Comparison of ENCODE assay signal across 18 cellular contexts in the genomic region with DNA sequence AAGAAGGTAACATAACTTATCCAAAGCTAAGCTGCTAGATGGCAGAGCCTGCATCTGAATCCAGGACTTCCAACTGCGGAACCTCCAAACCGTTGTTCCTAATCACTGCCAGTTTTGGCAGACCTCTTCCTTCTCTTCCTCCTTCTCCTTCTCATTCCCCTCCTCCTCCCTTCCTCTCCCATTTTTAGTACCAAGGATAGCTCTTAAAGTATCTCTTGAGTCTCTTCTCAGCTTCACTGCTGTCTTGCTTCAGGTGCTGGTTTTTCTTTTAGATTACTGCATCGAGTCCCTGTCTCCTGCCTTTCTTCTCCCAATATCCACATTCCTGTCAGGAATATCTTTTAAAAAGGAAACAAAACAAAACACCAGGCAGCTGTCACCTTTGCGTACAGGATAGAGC.
A peak's percentile ranks its signal among the peaks of the same experiment; 100 is the strongest.
DNase-seq lines count a peak whose midpoint lies in the region; TF ChIP-seq lines count a peak whose summit lies in the region.
"Had no signal": no experiment of that assay in that cellular context is flagged by ENCODE, and none has a peak within 500 bp of the region (broad histone marks: within the 10 kb centered on the region; RNA-seq: fewer than 3 reads in every experiment).

No MANE protein-coding gene starts in this region.

- H3K4me1 Mint-ChIP-seq in activated naive CD4-positive, alpha-beta T cell treated with anti-CD3 and anti-CD28 coated beads, Interleukin-2, amount 10 ng/mL, durations not matched to agents 7 days and 5 days, result peaks cover 11% of the 10 kb centered on the region
- peaks cover 26% of the 10 kb centered on the region for H3K4me1 Mint-ChIP-seq in glutamatergic neuron (ENCODE audit: low read depth, unreplicated experiment)

- peaks cover 100% of the 10 kb centered on the region for H4K20me1 ChIP-seq in smooth muscle cell (ENCODE audit: low read depth)

- H3K27me3 ChIP-seq in smooth muscle cell (ENCODE audit: low read depth), result no peaks in the 10 kb centered on the region
- H3K27me3 ChIP-seq: BLaER1, MG63, SJSA1 had no signal

- no peak overlapping the region for H3K4me3 Mint-ChIP-seq in activated naive CD4-positive, alpha-beta T cell treated with anti-CD3 and anti-CD28 coated beads, Interleukin-2, amount 10 ng/mL, durations not matched to agents 7 days and 5 days
- H3K4me3 Mint-ChIP-seq in glutamatergic neuron (ENCODE audit: unreplicated experiment), result no peak overlapping the region

- no peak for TF ChIP-seq CTCF in smooth muscle cell (IDR thresholded peaks at IDR 0.05; ENCODE audit: borderline replicate concordance, insufficient read depth, poor library complexity, severe bottlenecking)
- no peak for TF ChIP-seq CTCF in glutamatergic neuron (IDR thresholded peaks at IDR 0.05; ENCODE audit: partially characterized antibody, unreplicated experiment)

- no peaks in the 10 kb centered on the region for H3K36me3 ChIP-seq in smooth muscle cell (ENCODE audit: low read depth)
- H3K36me3 ChIP-seq: MG63, SJSA1 had no signal

- H3K4me1 ChIP-seq in smooth muscle cell (ENCODE audit: low read depth), result peaks cover 3% of the 10 kb centered on the region
- H3K4me1 ChIP-seq: BLaER1 had no signal

- H3K36me3 Mint-ChIP-seq in activated naive CD4-positive, alpha-beta T cell treated with anti-CD3 and anti-CD28 coated beads, Interleukin-2, amount 10 ng/mL, durations not matched to agents 7 days and 5 days, result no peaks in the 10 kb centered on the region
- H3K36me3 Mint-ChIP-seq in glutamatergic neuron (ENCODE audit: unreplicated experiment), result no peaks in the 10 kb centered on the region

- H3K9ac ChIP-seq in smooth muscle cell (ENCODE audit: low read depth), result no peak overlapping the region
- H3K9ac ChIP-seq: BLaER1, KMS-11 had no signal

- CTCF ChIA-PET in activated naive CD4-positive, alpha-beta T cell treated with anti-CD3 and anti-CD28 coated beads, Interleukin-2, amount 10 ng/mL, durations not matched to agents 7 days and 5 days (lab: Charles Lee), result no interaction called here

- peak overlapping the region; percentile 33 for H3K4me2 ChIP-seq in smooth muscle cell
- H3K4me2 ChIP-seq: BLaER1, KMS-11 had no signal

- DNase-seq in NCI-H2107 treated with DMSO at 0.1 percent for 48 hours (lab: John Stamatoyannopoulos, UW; ENCODE audit: unreplicated experiment) (peak; percentile 45), NCI-H2107 (lab: John Stamatoyannopoulos, UW) (no peak), Kasumi-1 (lab: John Stamatoyannopoulos, UW) (peak; percentile 15 to 24), amniotic epithelial cell (ENCODE audit: low read depth) (peak; percentile 22), smooth muscle cell (lab: John Stamatoyannopoulos, UW; ENCODE audit: unreplicated experiment) (no peak), glutamatergic neuron (no peak)
- DNase-seq in activated CD4-positive, alpha-beta T cell treated with anti-CD3 and anti-CD28 coated beads, Interleukin-2, amount 50 U/mL, for 48 hours, result no peak
- DNase-seq in activated naive CD4-positive, alpha-beta T cell treated with anti-CD3 and anti-CD28 coated beads, Interleukin-2, amount 10 ng/mL, durations not matched to agents 7 days and 5 days, result no peak
- DNase-seq: CD8-positive, alpha-beta memory T cell; DMS79 treated with DMSO at 0.1 percent for 48 hours; GOT3; MG63; NCI-H1092; NCI-H446; NK-92 treated with Interleukin-12 subunit alpha and Interleukin-12 subunit beta, amount 100 ng/mL, for 24 hours had no signal

- no peaks in the 10 kb centered on the region for H3F3A ChIP-seq in smooth muscle cell (ENCODE audit: low read depth)

- no peaks in the 10 kb centered on the region for H3K27me3 Mint-ChIP-seq in activated naive CD4-positive, alpha-beta T cell treated with anti-CD3 and anti-CD28 coated beads, Interleukin-2, amount 10 ng/mL, durations not matched to agents 7 days and 5 days
- H3K27me3 Mint-ChIP-seq in glutamatergic neuron (ENCODE audit: unreplicated experiment), result peaks cover 2% of the 10 kb centered on the region
- H3K27me3 Mint-ChIP-seq: CD8-positive, alpha-beta memory T cell had no signal

- peaks cover 92% of the 10 kb centered on the region for H3K79me2 ChIP-seq in smooth muscle cell (ENCODE audit: low read depth)

- H3K9me3 ChIP-seq in smooth muscle cell (replicated peaks; ENCODE audit: low read depth), result no peaks in the 10 kb centered on the region
- H3K9me3 ChIP-seq: MG63, SJSA1 had no signal

- H2AFZ ChIP-seq in smooth muscle cell (ENCODE audit: low read depth), result no peak overlapping the region

- H3K9me3 Mint-ChIP-seq in activated naive CD4-positive, alpha-beta T cell treated with anti-CD3 and anti-CD28 coated beads, Interleukin-2, amount 10 ng/mL, durations not matched to agents 7 days and 5 days, result peaks cover 4% of the 10 kb centered on the region
- no peaks in the 10 kb centered on the region for H3K9me3 Mint-ChIP-seq in glutamatergic neuron (ENCODE audit: unreplicated experiment)
- H3K9me3 Mint-ChIP-seq: CD8-positive, alpha-beta memory T cell had no signal

- no peak overlapping the region for H3K27ac Mint-ChIP-seq in activated naive CD4-positive, alpha-beta T cell treated with anti-CD3 and anti-CD28 coated beads, Interleukin-2, amount 10 ng/mL, durations not matched to agents 7 days and 5 days
- no peak overlapping the region for H3K27ac Mint-ChIP-seq in glutamatergic neuron (ENCODE audit: unreplicated experiment)

- no peak overlapping the region for H3K4me3 ChIP-seq in smooth muscle cell
- H3K4me3 ChIP-seq: BLaER1, MG63, SJSA1 had no signal

- H3K27ac ChIP-seq in smooth muscle cell (ENCODE audit: low read depth), result peak overlapping the region; percentile 79
- H3K27ac ChIP-seq: BLaER1, KMS-11, SJSA1 had no signal

- 79% methylated on average over 4 of the region's 4 CpGs for WGBS in smooth muscle cell (ENCODE audit: low lambda C conversion rate)

Comparison
In these comparisons a context has a peak if more than half of its experiments do, and no peak if none do; other contexts are left out.
1. DNase-seq: peak in NCI-H2107 treated with DMSO at 0.1 percent for 48 hours (single experiment), Kasumi-1 (2 of 2) and amniotic epithelial cell (single experiment); none in NCI-H2107 (single experiment), smooth muscle cell (single experiment), activated CD4-positive, alpha-beta T cell treated with anti-CD3 and anti-CD28 coated beads, Interleukin-2, amount 50 U/mL, for 48 hours (0 of 2), activated naive CD4-positive, alpha-beta T cell treated with anti-CD3 and anti-CD28 coated beads, Interleukin-2, amount 10 ng/mL, durations not matched to agents 7 days and 5 days (single experiment) and glutamatergic neuron (single experiment).